20 cellular contexts compared by ENCODE assay signal in the genomic region with DNA sequence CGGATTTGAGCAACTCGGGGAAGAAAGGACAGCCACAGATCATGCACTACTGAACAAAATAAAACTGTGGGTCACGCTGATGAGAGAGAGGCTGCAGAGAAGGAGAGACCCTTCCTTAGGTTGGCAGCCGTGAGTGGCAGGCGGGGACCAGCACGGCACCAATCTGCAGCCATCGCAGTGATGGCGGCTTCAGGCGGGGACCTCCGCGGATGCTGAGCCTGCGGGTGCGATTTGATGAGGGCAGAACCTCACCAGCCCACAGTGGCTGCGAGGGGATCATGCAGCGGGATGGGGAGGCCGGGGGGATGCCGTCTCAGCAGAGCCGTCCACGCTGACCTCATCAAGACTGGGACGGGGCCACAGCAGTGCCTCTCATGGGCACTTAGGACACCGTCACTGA. TPM values are rescaled to one million over a fixed set of nuclear protein-coding genes. Genes with fewer than 3 reads are reported as not detected.
A peak's percentile ranks its signal among the peaks of the same experiment; 100 is the strongest.
DNase-seq lines count a peak whose midpoint lies in the region; ATAC-seq and TF ChIP-seq lines count a peak whose summit lies in the region.
"Had no signal": no experiment of that assay in that cellular context is flagged by ENCODE, and none has a peak within 500 bp of the region (broad histone marks: within the 10 kb centered on the region; RNA-seq: fewer than 3 reads in every experiment).

No MANE protein-coding gene starts in this region.

- H3K4me1 ChIP-seq in stomach smooth muscle (ENCODE audit: control insufficient read depth, insufficient read depth, low read length) (peaks cover 46% of the 10 kb centered on the region), gastroesophageal sphincter (peaks cover 0 to 58% (median 10%) of the 10 kb centered on the region in 3 donors)

- 73 to 93% methylated on average over 5 to 10 of the region's 21 CpGs for WGBS in gastroesophageal sphincter (ENCODE audit: low coverage in 1 of 2), 2 donors

- peak overlapping the region; percentile 39 for H3K4me3 Mint-ChIP-seq in activated naive CD4-positive, alpha-beta T cell treated with anti-CD3 and anti-CD28 coated beads, Interleukin-2, amount 10 ng/mL, durations not matched to agents 7 days and 5 days
- no peak overlapping the region for H3K4me3 Mint-ChIP-seq in activated T-helper 1 cell treated with anti-CD3 and anti-CD28 coated beads, Interleukin-12 subunit alpha, Interleukin-12 subunit beta, Interleukin-2, Interleukin-4 antibody, amounts not matched to agents 30 ng/mL and 10 ng/mL and 1 ng/mL, durations not matched to agents 14 hours and 24 hours and 36 hours
- no peak overlapping the region for H3K4me3 Mint-ChIP-seq in mesothelial cell of epicardium
- H3K4me3 Mint-ChIP-seq: endodermal cell, type B pancreatic cell had no signal

- H3K9me3 ChIP-seq in stomach smooth muscle (ENCODE audit: control insufficient read depth in 2 of 2, low read length in 2 of 2) = no peaks in the 10 kb centered on the region
- no peaks in the 10 kb centered on the region for H3K9me3 ChIP-seq in gastroesophageal sphincter
- H3K9me3 ChIP-seq: ascending aorta, lower lobe of right lung, SJCRH30 had no signal

- H3K9me3 Mint-ChIP-seq in activated naive CD4-positive, alpha-beta T cell treated with anti-CD3 and anti-CD28 coated beads, Interleukin-2, amount 10 ng/mL, durations not matched to agents 7 days and 5 days = peaks cover 3% of the 10 kb centered on the region
- H3K9me3 Mint-ChIP-seq in activated T-helper 1 cell treated with anti-CD3 and anti-CD28 coated beads, Interleukin-12 subunit alpha, Interleukin-12 subunit beta, Interleukin-2, Interleukin-4 antibody, amounts not matched to agents 30 ng/mL and 10 ng/mL and 1 ng/mL, durations not matched to agents 14 hours and 24 hours and 36 hours = no peaks in the 10 kb centered on the region
- H3K9me3 Mint-ChIP-seq in mesothelial cell of epicardium = no peaks in the 10 kb centered on the region
- H3K9me3 Mint-ChIP-seq: endodermal cell, type B pancreatic cell had no signal

- H3K27me3 ChIP-seq in stomach smooth muscle (ENCODE audit: control insufficient read depth in 1 of 2, insufficient read depth in 2 of 2, low read length in 2 of 2) = no peaks in the 10 kb centered on the region
- H3K27me3 ChIP-seq in gastroesophageal sphincter = no peaks in the 10 kb centered on the region
- H3K27me3 ChIP-seq: ascending aorta, SJCRH30 had no signal

- H3K9ac ChIP-seq in stomach smooth muscle (ENCODE audit: low read length in 2 of 2) = peak overlapping the region; percentile 21 to 80

- no peak for DNase-seq in activated naive CD4-positive, alpha-beta T cell treated with anti-CD3 and anti-CD28 coated beads, Interleukin-2, amount 10 ng/mL, durations not matched to agents 7 days and 5 days
- no peak for DNase-seq in activated naive CD4-positive, alpha-beta T cell treated with Interleukin-2 at 50 U/mL for 16 hours
- no peak for DNase-seq in activated T-helper 1 cell treated with anti-CD3 and anti-CD28 coated beads, Interleukin-12 subunit alpha, Interleukin-12 subunit beta, Interleukin-2, Interleukin-4 antibody, amounts not matched to agents 30 ng/mL and 10 ng/mL and 1 ng/mL, durations not matched to agents 14 hours and 24 hours and 36 hours (ENCODE audit: low spot score)
- no peak for DNase-seq in mesothelial cell of epicardium (ENCODE audit: low spot score in 2 of 2, unreplicated experiment in 2 of 2)
- DNase-seq in left colon = no peak
- no peak for DNase-seq in putamen (ENCODE audit: low spot score)
- DNase-seq: Calu3; endodermal cell; lower lobe of right lung; NCI-H146; NCI-H2227 treated with DMSO at 0.1 percent for 48 hours; NCI-H82; PC-3; SJCRH30; stimulated activated naive CD4-positive, alpha-beta T cell; T1000 had no signal

- no peak for TF ChIP-seq POLR2A in gastroesophageal sphincter (IDR thresholded peaks at IDR 0.05)

- H3K36me3 Mint-ChIP-seq in activated naive CD4-positive, alpha-beta T cell treated with anti-CD3 and anti-CD28 coated beads, Interleukin-2, amount 10 ng/mL, durations not matched to agents 7 days and 5 days = peaks cover 50% of the 10 kb centered on the region
- peaks cover 38% of the 10 kb centered on the region for H3K36me3 Mint-ChIP-seq in activated T-helper 1 cell treated with anti-CD3 and anti-CD28 coated beads, Interleukin-12 subunit alpha, Interleukin-12 subunit beta, Interleukin-2, Interleukin-4 antibody, amounts not matched to agents 30 ng/mL and 10 ng/mL and 1 ng/mL, durations not matched to agents 14 hours and 24 hours and 36 hours (ENCODE audit: low read depth)
- H3K36me3 Mint-ChIP-seq in mesothelial cell of epicardium = no peaks in the 10 kb centered on the region
- H3K36me3 Mint-ChIP-seq: type B pancreatic cell had no signal

- H3K27me3 Mint-ChIP-seq in activated naive CD4-positive, alpha-beta T cell treated with anti-CD3 and anti-CD28 coated beads, Interleukin-2, amount 10 ng/mL, durations not matched to agents 7 days and 5 days = no peaks in the 10 kb centered on the region
- no peaks in the 10 kb centered on the region for H3K27me3 Mint-ChIP-seq in activated T-helper 1 cell treated with anti-CD3 and anti-CD28 coated beads, Interleukin-12 subunit alpha, Interleukin-12 subunit beta, Interleukin-2, Interleukin-4 antibody, amounts not matched to agents 30 ng/mL and 10 ng/mL and 1 ng/mL, durations not matched to agents 14 hours and 24 hours and 36 hours (ENCODE audit: insufficient read depth)
- H3K27me3 Mint-ChIP-seq in mesothelial cell of epicardium (ENCODE audit: low read depth) = no peaks in the 10 kb centered on the region

- ATAC-seq in left colon (no peak), gastroesophageal sphincter (no peak)
- ATAC-seq: lower lobe of right lung, PC-3 had no signal

- peak overlapping the region; percentile 58 to 74 for H3K4me3 ChIP-seq in stomach smooth muscle (ENCODE audit: low read length in 2 of 2)
- H3K4me3 ChIP-seq in gastroesophageal sphincter = no peak overlapping the region
- H3K4me3 ChIP-seq: lower lobe of right lung, SJCRH30 had no signal

- CTCF ChIA-PET in activated naive CD4-positive, alpha-beta T cell treated with anti-CD3 and anti-CD28 coated beads, Interleukin-2, amount 10 ng/mL, durations not matched to agents 7 days and 5 days (lab: Charles Lee) = interaction anchor here (1.1 to 1.3 kb wide), 2 partner anchors 21 to 108 kb away, joined by 3 read pairs; no protein-coding TSS in a partner anchor

- no peak for TF ChIP-seq EP300 in gastroesophageal sphincter (IDR thresholded peaks at IDR 0.05)

- TF ChIP-seq CTCF in mesothelial cell of epicardium (IDR thresholded peaks at IDR 0.05; ENCODE audit: unreplicated experiment) = no peak
- no peak for TF ChIP-seq CTCF in gastroesophageal sphincter (IDR thresholded peaks at IDR 0.05)

- peaks cover 50% of the 10 kb centered on the region for H3K4me1 Mint-ChIP-seq in activated naive CD4-positive, alpha-beta T cell treated with anti-CD3 and anti-CD28 coated beads, Interleukin-2, amount 10 ng/mL, durations not matched to agents 7 days and 5 days
- peaks cover 37% of the 10 kb centered on the region for H3K4me1 Mint-ChIP-seq in activated T-helper 1 cell treated with anti-CD3 and anti-CD28 coated beads, Interleukin-12 subunit alpha, Interleukin-12 subunit beta, Interleukin-2, Interleukin-4 antibody, amounts not matched to agents 30 ng/mL and 10 ng/mL and 1 ng/mL, durations not matched to agents 14 hours and 24 hours and 36 hours (ENCODE audit: low read depth)
- H3K4me1 Mint-ChIP-seq in mesothelial cell of epicardium = peaks cover 12% of the 10 kb centered on the region

- H3K27ac ChIP-seq in stomach smooth muscle (ENCODE audit: low read length) (peak overlapping the region; percentile 41), gastroesophageal sphincter (peak overlapping the region in 2 of 4 donors; percentile 21 to 85)
- H3K27ac ChIP-seq: ascending aorta, lower lobe of right lung had no signal

- H3K36me3 ChIP-seq in stomach smooth muscle (ENCODE audit: control insufficient read depth in 2 of 2, insufficient read depth in 2 of 2, low read length in 2 of 2) (no peaks in the 10 kb centered on the region), gastroesophageal sphincter (no peaks in the 10 kb centered on the region)
- H3K36me3 ChIP-seq: ascending aorta, SJCRH30 had no signal

- intact Hi-C loops in activated T-helper 1 cell treated with anti-CD3 and anti-CD28 coated beads, Interleukin-12 subunit alpha, Interleukin-12 subunit beta, Interleukin-2, Interleukin-4 antibody, amounts not matched to agents 30 ng/mL and 10 ng/mL and 1 ng/mL, durations not matched to agents 14 hours and 24 hours and 36 hours (cut with micrococcal nuclease) = no loop called here
- intact Hi-C loops in left colon (cut with DNase I, micrococcal nuclease) = no loop called here

- H3K27ac Mint-ChIP-seq in activated naive CD4-positive, alpha-beta T cell treated with anti-CD3 and anti-CD28 coated beads, Interleukin-2, amount 10 ng/mL, durations not matched to agents 7 days and 5 days = peak overlapping the region; percentile 21
- peak overlapping the region; percentile 73 for H3K27ac Mint-ChIP-seq in activated T-helper 1 cell treated with anti-CD3 and anti-CD28 coated beads, Interleukin-12 subunit alpha, Interleukin-12 subunit beta, Interleukin-2, Interleukin-4 antibody, amounts not matched to agents 30 ng/mL and 10 ng/mL and 1 ng/mL, durations not matched to agents 14 hours and 24 hours and 36 hours
- H3K27ac Mint-ChIP-seq in mesothelial cell of epicardium = peak overlapping the region; percentile 1
- H3K27ac Mint-ChIP-seq: endodermal cell, type B pancreatic cell had no signal

RNA-seq across cellular contexts. Expression of a gene that starts 11.8 kb away (rescaled TPM):
- 292 and 294 TPM in 2 replicates for total RNA-seq in activated T-helper 1 cell treated with anti-CD3 and anti-CD28 coated beads, Interleukin-12 subunit alpha, Interleukin-12 subunit beta, Interleukin-2, Interleukin-4 antibody, amounts not matched to agents 30 ng/mL and 10 ng/mL and 1 ng/mL, durations not matched to agents 14 hours and 24 hours and 36 hours
- total RNA-seq in mesothelial cell of epicardium (0.61 to 1.4 TPM (median 0.74 TPM) in 3 replicates), left colon (10 to 100 TPM in 1 of 2 donors, 1 to 10 TPM in 1; 6.8 to 33.1 TPM), gastroesophageal sphincter (100 to 1,000 TPM in 1 of 4 donors, 10 to 100 TPM in 3; 10.4 to 112 (median 41.4) TPM)

RNA-seq across cellular contexts. Expression of a gene that starts 30.9 kb away (rescaled TPM):
- total RNA-seq in activated T-helper 1 cell treated with anti-CD3 and anti-CD28 coated beads, Interleukin-12 subunit alpha, Interleukin-12 subunit beta, Interleukin-2, Interleukin-4 antibody, amounts not matched to agents 30 ng/mL and 10 ng/mL and 1 ng/mL, durations not matched to agents 14 hours and 24 hours and 36 hours = 83.4 and 84.7 TPM in 2 replicates
- total RNA-seq in mesothelial cell of epicardium = 30.6 to 32.3 TPM (median 31.8 TPM) in 3 replicates
- 10 to 100 TPM; 22.3 to 30.5 TPM for total RNA-seq in left colon
- total RNA-seq in gastroesophageal sphincter = 10 to 100 TPM; 15.7 to 53.9 (median 36.4) TPM

RNA-seq across cellular contexts. Expression of a gene that starts 35.4 kb away (rescaled TPM):
- total RNA-seq in activated T-helper 1 cell treated with anti-CD3 and anti-CD28 coated beads, Interleukin-12 subunit alpha, Interleukin-12 subunit beta, Interleukin-2, Interleukin-4 antibody, amounts not matched to agents 30 ng/mL and 10 ng/mL and 1 ng/mL, durations not matched to agents 14 hours and 24 hours and 36 hours = 46.7 and 48.7 TPM in 2 replicates
- total RNA-seq in mesothelial cell of epicardium (200 to 205 TPM (median 204 TPM) in 3 replicates), left colon (100 to 1,000 TPM; 206 to 380 TPM), gastroesophageal sphincter (100 to 1,000 TPM; 217 to 419 (median 313) TPM)

Comparison
In these comparisons a context has a peak if more than half of its experiments do, and no peak if none do; other contexts are left out.
1. H3K27ac Mint-ChIP-seq: peak in every context shown above with its lines; median percentile 73 in activated T-helper 1 cell treated with anti-CD3 and anti-CD28 coated beads, Interleukin-12 subunit alpha, Interleukin-12 subunit beta, Interleukin-2, Interleukin-4 antibody, amounts not matched to agents 30 ng/mL and 10 ng/mL and 1 ng/mL, durations not matched to agents 14 hours and 24 hours and 36 hours; 21 in activated naive CD4-positive, alpha-beta T cell treated with anti-CD3 and anti-CD28 coated beads, Interleukin-2, amount 10 ng/mL, durations not matched to agents 7 days and 5 days; 1 in mesothelial cell of epicardium.
2. H3K4me3 ChIP-seq: peak in stomach smooth muscle (2 of 2); none in gastroesophageal sphincter (0 of 2).